Comparison of ENCODE assay signal across 14 cellular contexts in the genomic region with DNA sequence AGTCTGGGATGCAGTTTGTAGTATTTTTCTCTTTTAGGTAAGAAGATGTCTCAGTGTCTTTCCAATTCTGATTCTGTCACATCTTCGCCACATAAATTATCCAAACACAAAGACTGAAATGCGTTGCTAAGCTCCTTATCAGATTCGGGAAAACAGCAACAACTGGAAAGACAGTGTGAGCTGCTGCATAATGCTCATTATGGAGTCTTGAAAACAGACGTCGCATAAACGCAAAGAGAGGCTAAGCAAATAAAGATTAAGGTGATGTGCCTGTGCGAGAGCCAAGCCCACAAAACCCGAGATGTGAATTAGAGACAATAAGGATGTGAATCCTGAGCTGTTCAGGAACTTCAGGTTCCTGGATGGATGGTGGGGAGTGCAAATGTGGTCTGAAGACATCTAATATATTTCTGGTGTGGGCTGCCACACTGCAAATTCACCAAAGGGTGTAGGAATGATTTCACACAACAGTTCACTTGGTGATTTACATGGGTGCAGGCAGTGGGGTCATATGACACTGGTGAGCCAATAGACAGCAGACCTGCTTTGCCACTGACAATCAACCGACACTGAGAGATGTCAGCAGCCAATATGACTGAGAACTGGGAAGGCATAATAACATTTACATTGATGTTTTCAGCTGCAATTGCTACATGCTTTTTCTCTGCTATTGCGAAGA.
DNase-seq lines count a peak whose midpoint lies in the region; ATAC-seq and TF ChIP-seq lines count a peak whose summit lies in the region.
"Had no signal": no experiment of that assay in that cellular context is flagged by ENCODE, and none has a peak within 500 bp of the region (broad histone marks: within the 10 kb centered on the region; RNA-seq: fewer than 3 reads in every experiment).

No MANE protein-coding gene starts in this region.

- H3K27me3 ChIP-seq in brain microvascular endothelial cell (replicated peaks), result no peaks in the 10 kb centered on the region
- H3K27me3 ChIP-seq: testis had no signal

- in situ Hi-C loops in brain microvascular endothelial cell (cut with HindIII; ENCODE audit: low pct_ligation_motif_present, low sequenced_read_pairs), result no loop called here

- no peak overlapping the region for H3K27ac Mint-ChIP-seq in effector memory CD8-positive, alpha-beta T cell

- DNase-seq in NCI-H1105 treated with DMSO at 0.1 percent for 48 hours (lab: John Stamatoyannopoulos, UW) (peak; percentile 23), NCI-H1105 (lab: John Stamatoyannopoulos, UW) (no peak), NCI-H345 (lab: John Stamatoyannopoulos, UW) (peak; percentile 72), nucleus accumbens (lab: John Stamatoyannopoulos, UW) (peak in 36 of 56 donors; percentile 1 to 79 (median 41)), brain microvascular endothelial cell (no peak)
- DNase-seq in effector memory CD8-positive, alpha-beta T cell, result no peak
- DNase-seq: activated naive CD4-positive, alpha-beta T cell treated with Interleukin-2 at 50 U/mL for 16 hours; mesendoderm; NCI-H1694 treated with DMSO at 0.1 percent for 48 hours; pancreas; testis had no signal

- no peak overlapping the region for H3K4me3 ChIP-seq in brain microvascular endothelial cell (ENCODE audit: low read depth, low read length)
- H3K4me3 ChIP-seq: pancreas, testis had no signal

- TF ChIP-seq CTCF in VCaP (conservative IDR thresholded peaks at IDR 0.05), result no peak
- TF ChIP-seq CTCF in brain microvascular endothelial cell (IDR thresholded peaks at IDR 0.05; ENCODE audit: low read depth, low read length, missing control alignments), result no peak

- H3K4me3 Mint-ChIP-seq in effector memory CD8-positive, alpha-beta T cell, result no peak overlapping the region

- no peaks in the 10 kb centered on the region for H3K36me3 Mint-ChIP-seq in effector memory CD8-positive, alpha-beta T cell (ENCODE audit: insufficient read depth)
- H3K36me3 Mint-ChIP-seq: brain had no signal

- ATAC-seq in esophagus mucosa, result no peak
- ATAC-seq in effector memory CD8-positive, alpha-beta T cell (replicated peaks), result no peak
- ATAC-seq: pancreas had no signal

- H3K27ac ChIP-seq in VCaP (peak overlapping the region; percentile 38), brain microvascular endothelial cell (no peak overlapping the region)
- H3K27ac ChIP-seq: pancreas, testis had no signal

- H3K27me3 Mint-ChIP-seq in effector memory CD8-positive, alpha-beta T cell, result peaks cover 44 to 64% of the 10 kb centered on the region in 2 donors

- no peaks in the 10 kb centered on the region for H3K4me1 Mint-ChIP-seq in effector memory CD8-positive, alpha-beta T cell (ENCODE audit: low read depth in 2 of 2)

- no peaks in the 10 kb centered on the region for H3K9me3 Mint-ChIP-seq in effector memory CD8-positive, alpha-beta T cell
- H3K9me3 Mint-ChIP-seq: brain had no signal

- H3K36me3 ChIP-seq in brain microvascular endothelial cell (replicated peaks), result no peaks in the 10 kb centered on the region
- H3K36me3 ChIP-seq: pancreas had no signal

Comparison
In these comparisons a context has a peak if more than half of its experiments do, and no peak if none do; other contexts are left out.
1. DNase-seq: peak in NCI-H1105 treated with DMSO at 0.1 percent for 48 hours (single experiment), NCI-H345 (single experiment) and nucleus accumbens (36 of 56); none in NCI-H1105 (single experiment), effector memory CD8-positive, alpha-beta T cell (0 of 3) and brain microvascular endothelial cell (single experiment).